ENCODE assay signal across 1 cellular context in the genomic region with DNA sequence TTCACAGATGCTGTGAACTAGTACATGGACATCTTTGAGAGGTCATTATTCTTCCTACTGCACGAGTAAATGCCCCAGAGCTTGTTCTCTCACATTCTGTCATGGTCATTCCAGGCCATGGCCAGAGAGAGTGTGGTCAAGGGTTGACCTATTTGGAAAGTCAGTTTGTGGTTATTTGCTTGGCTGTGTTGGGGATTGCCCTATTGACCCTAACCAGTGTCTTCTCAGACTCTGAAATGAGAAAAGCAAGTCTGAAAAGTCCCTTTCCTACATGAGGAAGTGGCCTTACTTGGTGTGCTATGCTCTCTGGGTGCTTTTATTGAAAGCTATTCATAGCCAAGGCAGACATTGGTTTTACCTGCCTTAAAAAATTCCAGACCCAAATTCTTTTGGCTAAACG.
TF ChIP-seq lines count a peak whose summit lies in the region.

No MANE protein-coding gene starts in this region.

TF ChIP-seq in GM12878, 131 proteins besides CTCF, POLR2A, EP300 and RAD21 (continued from another document and continues in another):
- TF ChIP-seq, protein P1, sequence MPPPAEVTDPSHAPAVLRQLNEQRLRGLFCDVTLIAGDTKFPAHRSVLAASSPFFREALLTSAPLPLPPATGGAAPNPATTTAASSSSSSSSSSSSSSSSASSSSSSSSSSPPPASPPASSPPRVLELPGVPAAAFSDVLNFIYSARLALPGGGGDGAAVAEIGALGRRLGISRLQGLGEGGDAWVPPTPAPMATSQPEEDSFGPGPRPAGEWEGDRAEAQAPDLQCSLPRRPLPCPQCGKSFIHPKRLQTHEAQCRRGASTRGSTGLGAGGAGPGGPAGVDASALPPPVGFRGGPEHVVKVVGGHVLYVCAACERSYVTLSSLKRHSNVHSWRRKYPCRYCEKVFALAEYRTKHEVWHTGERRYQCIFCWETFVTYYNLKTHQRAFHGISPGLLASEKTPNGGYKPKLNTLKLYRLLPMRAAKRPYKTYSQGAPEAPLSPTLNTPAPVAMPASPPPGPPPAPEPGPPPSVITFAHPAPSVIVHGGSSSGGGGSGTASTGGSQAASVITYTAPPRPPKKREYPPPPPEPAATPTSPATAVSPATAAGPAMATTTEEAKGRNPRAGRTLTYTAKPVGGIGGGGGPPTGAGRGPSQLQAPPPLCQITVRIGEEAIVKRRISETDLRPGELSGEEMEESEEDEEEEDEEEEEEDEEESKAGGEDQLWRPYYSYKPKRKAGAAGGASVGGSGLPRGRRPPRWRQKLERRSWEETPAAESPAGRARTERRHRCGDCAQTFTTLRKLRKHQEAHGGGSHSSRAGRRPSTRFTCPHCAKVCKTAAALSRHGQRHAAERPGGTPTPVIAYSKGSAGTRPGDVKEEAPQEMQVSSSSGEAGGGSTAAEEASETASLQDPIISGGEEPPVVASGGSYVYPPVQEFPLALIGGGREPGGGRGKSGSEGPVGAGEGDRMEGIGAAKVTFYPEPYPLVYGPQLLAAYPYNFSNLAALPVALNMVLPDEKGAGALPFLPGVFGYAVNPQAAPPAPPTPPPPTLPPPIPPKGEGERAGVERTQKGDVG (CRISPR knock-in tag; IDR thresholded peaks at IDR 0.05) = no peak
- TF ChIP-seq SP1 (IDR thresholded peaks at IDR 0.05; ENCODE audit: low read depth, low read length) (no peak), RAD51 (IDR thresholded peaks at IDR 0.05) (no peak), HDAC6 (IDR thresholded peaks at IDR 0.05; ENCODE audit: unreplicated experiment) (no peak), NFYA (IDR thresholded peaks at IDR 0.05; ENCODE audit: borderline replicate concordance, low read depth, low read length) (no peak), CHD1 (IDR thresholded peaks at IDR 0.05; ENCODE audit: low read depth, low read length) (no peak), FOS (IDR thresholded peaks at IDR 0.05; ENCODE audit: borderline replicate concordance, extremely low read depth, insufficient read length) (no peak), EZH2 (IDR thresholded peaks at IDR 0.05; ENCODE audit: borderline replicate concordance, control insufficient read depth, low read depth, low read length) (no peak), MEF2B (IDR thresholded peaks at IDR 0.05; ENCODE audit: partially characterized antibody, poor library complexity, severe bottlenecking) (peak; percentile 50), TAF1 (IDR thresholded peaks at IDR 0.05; ENCODE audit: borderline replicate concordance, low read depth, low read length) (no peak), MXI1 (IDR thresholded peaks at IDR 0.05; ENCODE audit: low read depth, low read length) (no peak), NBN (IDR thresholded peaks at IDR 0.05) (peak; percentile 34; the same call in 1 of the 2 replicates), ZSCAN29 (IDR thresholded peaks at IDR 0.05) (no peak), ZNF274 (IDR thresholded peaks at IDR 0.05; ENCODE audit: insufficient read depth, insufficient read length) (no peak), IKZF2 (IDR thresholded peaks at IDR 0.05) (peak; percentile 88 to 94), IKZF1 (conservative IDR thresholded peaks at IDR 0.05) (peak; percentile 87), HDAC2 (IDR thresholded peaks at IDR 0.05) (no peak), PAX8 (IDR thresholded peaks at IDR 0.05) (no peak), NR2F1 (conservative IDR thresholded peaks at IDR 0.05) (peak; percentile 98), RELA (IDR thresholded peaks at IDR 0.05; ENCODE audit: borderline replicate concordance, partially characterized antibody) (peak; percentile 45), TCF3 (IDR thresholded peaks at IDR 0.05; ENCODE audit: borderline replicate concordance, insufficient read depth, low read depth, low read length) (no peak), MTA2 (IDR thresholded peaks at IDR 0.05; ENCODE audit: low read depth) (peak; percentile 75), ETV6 (conservative IDR thresholded peaks at IDR 0.05 in 1 of 2, IDR thresholded peaks at IDR 0.05 in 1 of 2; ENCODE audit: borderline replicate concordance in 1 of 2, low read depth in 1 of 2) (peak in 1 of 2 experiments; percentile 71; a peak in 1 of 4 replicates), SIX5 (IDR thresholded peaks at IDR 0.05; ENCODE audit: low read depth, low read length, severe bottlenecking) (no peak), TCF12 (IDR thresholded peaks at IDR 0.05; ENCODE audit: low read depth, low read length) (peak; percentile 35; the same call in 1 of the 2 replicates), ZNF622 (IDR thresholded peaks at IDR 0.05) (no peak), DPF2 (IDR thresholded peaks at IDR 0.05) (peak; percentile 85)
- TF ChIP-seq, protein P2, sequence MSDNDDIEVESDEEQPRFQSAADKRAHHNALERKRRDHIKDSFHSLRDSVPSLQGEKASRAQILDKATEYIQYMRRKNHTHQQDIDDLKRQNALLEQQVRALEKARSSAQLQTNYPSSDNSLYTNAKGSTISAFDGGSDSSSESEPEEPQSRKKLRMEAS (IDR thresholded peaks at IDR 0.05; ENCODE audit: low read depth, low read length) = no peak
- TF ChIP-seq, protein P3, sequence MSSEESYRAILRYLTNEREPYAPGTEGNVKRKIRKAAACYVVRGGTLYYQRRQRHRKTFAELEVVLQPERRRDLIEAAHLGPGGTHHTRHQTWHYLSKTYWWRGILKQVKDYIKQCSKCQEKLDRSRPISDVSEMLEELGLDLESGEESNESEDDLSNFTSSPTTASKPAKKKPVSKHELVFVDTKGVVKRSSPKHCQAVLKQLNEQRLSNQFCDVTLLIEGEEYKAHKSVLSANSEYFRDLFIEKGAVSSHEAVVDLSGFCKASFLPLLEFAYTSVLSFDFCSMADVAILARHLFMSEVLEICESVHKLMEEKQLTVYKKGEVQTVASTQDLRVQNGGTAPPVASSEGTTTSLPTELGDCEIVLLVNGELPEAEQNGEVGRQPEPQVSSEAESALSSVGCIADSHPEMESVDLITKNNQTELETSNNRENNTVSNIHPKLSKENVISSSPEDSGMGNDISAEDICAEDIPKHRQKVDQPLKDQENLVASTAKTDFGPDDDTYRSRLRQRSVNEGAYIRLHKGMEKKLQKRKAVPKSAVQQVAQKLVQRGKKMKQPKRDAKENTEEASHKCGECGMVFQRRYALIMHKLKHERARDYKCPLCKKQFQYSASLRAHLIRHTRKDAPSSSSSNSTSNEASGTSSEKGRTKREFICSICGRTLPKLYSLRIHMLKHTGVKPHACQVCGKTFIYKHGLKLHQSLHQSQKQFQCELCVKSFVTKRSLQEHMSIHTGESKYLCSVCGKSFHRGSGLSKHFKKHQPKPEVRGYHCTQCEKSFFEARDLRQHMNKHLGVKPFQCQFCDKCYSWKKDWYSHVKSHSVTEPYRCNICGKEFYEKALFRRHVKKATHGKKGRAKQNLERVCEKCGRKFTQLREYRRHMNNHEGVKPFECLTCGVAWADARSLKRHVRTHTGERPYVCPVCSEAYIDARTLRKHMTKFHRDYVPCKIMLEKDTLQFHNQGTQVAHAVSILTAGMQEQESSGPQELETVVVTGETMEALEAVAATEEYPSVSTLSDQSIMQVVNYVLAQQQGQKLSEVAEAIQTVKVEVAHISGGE (CRISPR knock-in tag; IDR thresholded peaks at IDR 0.05) = no peak
- TF ChIP-seq, protein P4, sequence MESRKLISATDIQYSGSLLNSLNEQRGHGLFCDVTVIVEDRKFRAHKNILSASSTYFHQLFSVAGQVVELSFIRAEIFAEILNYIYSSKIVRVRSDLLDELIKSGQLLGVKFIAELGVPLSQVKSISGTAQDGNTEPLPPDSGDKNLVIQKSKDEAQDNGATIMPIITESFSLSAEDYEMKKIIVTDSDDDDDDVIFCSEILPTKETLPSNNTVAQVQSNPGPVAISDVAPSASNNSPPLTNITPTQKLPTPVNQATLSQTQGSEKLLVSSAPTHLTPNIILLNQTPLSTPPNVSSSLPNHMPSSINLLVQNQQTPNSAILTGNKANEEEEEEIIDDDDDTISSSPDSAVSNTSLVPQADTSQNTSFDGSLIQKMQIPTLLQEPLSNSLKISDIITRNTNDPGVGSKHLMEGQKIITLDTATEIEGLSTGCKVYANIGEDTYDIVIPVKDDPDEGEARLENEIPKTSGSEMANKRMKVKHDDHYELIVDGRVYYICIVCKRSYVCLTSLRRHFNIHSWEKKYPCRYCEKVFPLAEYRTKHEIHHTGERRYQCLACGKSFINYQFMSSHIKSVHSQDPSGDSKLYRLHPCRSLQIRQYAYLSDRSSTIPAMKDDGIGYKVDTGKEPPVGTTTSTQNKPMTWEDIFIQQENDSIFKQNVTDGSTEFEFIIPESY (IDR thresholded peaks at IDR 0.05) = no peak
- TF ChIP-seq, protein P5, sequence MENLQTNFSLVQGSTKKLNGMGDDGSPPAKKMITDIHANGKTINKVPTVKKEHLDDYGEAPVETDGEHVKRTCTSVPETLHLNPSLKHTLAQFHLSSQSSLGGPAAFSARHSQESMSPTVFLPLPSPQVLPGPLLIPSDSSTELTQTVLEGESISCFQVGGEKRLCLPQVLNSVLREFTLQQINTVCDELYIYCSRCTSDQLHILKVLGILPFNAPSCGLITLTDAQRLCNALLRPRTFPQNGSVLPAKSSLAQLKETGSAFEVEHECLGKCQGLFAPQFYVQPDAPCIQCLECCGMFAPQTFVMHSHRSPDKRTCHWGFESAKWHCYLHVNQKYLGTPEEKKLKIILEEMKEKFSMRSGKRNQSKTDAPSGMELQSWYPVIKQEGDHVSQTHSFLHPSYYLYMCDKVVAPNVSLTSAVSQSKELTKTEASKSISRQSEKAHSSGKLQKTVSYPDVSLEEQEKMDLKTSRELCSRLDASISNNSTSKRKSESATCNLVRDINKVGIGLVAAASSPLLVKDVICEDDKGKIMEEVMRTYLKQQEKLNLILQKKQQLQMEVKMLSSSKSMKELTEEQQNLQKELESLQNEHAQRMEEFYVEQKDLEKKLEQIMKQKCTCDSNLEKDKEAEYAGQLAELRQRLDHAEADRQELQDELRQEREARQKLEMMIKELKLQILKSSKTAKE (IDR thresholded peaks at IDR 0.05; ENCODE audit: low read depth, poor library complexity, severe bottlenecking) = peak; percentile 75
- TF ChIP-seq, protein P6, sequence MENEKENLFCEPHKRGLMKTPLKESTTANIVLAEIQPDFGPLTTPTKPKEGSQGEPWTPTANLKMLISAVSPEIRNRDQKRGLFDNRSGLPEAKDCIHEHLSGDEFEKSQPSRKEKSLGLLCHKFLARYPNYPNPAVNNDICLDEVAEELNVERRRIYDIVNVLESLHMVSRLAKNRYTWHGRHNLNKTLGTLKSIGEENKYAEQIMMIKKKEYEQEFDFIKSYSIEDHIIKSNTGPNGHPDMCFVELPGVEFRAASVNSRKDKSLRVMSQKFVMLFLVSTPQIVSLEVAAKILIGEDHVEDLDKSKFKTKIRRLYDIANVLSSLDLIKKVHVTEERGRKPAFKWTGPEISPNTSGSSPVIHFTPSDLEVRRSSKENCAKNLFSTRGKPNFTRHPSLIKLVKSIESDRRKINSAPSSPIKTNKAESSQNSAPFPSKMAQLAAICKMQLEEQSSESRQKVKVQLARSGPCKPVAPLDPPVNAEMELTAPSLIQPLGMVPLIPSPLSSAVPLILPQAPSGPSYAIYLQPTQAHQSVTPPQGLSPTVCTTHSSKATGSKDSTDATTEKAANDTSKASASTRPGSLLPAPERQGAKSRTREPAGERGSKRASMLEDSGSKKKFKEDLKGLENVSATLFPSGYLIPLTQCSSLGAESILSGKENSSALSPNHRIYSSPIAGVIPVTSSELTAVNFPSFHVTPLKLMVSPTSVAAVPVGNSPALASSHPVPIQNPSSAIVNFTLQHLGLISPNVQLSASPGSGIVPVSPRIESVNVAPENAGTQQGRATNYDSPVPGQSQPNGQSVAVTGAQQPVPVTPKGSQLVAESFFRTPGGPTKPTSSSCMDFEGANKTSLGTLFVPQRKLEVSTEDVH (IDR thresholded peaks at IDR 0.05; ENCODE audit: low read depth, partially characterized antibody) = no peak
- TF ChIP-seq, protein P7, sequence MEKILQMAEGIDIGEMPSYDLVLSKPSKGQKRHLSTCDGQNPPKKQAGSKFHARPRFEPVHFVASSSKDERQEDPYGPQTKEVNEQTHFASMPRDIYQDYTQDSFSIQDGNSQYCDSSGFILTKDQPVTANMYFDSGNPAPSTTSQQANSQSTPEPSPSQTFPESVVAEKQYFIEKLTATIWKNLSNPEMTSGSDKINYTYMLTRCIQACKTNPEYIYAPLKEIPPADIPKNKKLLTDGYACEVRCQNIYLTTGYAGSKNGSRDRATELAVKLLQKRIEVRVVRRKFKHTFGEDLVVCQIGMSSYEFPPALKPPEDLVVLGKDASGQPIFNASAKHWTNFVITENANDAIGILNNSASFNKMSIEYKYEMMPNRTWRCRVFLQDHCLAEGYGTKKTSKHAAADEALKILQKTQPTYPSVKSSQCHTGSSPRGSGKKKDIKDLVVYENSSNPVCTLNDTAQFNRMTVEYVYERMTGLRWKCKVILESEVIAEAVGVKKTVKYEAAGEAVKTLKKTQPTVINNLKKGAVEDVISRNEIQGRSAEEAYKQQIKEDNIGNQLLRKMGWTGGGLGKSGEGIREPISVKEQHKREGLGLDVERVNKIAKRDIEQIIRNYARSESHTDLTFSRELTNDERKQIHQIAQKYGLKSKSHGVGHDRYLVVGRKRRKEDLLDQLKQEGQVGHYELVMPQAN (conservative IDR thresholded peaks at IDR 0.05) = no peak
- TF ChIP-seq, protein P8, sequence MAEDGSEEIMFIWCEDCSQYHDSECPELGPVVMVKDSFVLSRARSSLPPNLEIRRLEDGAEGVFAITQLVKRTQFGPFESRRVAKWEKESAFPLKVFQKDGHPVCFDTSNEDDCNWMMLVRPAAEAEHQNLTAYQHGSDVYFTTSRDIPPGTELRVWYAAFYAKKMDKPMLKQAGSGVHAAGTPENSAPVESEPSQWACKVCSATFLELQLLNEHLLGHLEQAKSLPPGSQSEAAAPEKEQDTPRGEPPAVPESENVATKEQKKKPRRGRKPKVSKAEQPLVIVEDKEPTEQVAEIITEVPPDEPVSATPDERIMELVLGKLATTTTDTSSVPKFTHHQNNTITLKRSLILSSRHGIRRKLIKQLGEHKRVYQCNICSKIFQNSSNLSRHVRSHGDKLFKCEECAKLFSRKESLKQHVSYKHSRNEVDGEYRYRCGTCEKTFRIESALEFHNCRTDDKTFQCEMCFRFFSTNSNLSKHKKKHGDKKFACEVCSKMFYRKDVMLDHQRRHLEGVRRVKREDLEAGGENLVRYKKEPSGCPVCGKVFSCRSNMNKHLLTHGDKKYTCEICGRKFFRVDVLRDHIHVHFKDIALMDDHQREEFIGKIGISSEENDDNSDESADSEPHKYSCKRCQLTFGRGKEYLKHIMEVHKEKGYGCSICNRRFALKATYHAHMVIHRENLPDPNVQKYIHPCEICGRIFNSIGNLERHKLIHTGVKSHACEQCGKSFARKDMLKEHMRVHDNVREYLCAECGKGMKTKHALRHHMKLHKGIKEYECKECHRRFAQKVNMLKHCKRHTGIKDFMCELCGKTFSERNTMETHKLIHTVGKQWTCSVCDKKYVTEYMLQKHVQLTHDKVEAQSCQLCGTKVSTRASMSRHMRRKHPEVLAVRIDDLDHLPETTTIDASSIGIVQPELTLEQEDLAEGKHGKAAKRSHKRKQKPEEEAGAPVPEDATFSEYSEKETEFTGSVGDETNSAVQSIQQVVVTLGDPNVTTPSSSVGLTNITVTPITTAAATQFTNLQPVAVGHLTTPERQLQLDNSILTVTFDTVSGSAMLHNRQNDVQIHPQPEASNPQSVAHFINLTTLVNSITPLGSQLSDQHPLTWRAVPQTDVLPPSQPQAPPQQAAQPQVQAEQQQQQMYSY (CRISPR knock-in tag; IDR thresholded peaks at IDR 0.05) = no peak
